In the genomic region with DNA sequence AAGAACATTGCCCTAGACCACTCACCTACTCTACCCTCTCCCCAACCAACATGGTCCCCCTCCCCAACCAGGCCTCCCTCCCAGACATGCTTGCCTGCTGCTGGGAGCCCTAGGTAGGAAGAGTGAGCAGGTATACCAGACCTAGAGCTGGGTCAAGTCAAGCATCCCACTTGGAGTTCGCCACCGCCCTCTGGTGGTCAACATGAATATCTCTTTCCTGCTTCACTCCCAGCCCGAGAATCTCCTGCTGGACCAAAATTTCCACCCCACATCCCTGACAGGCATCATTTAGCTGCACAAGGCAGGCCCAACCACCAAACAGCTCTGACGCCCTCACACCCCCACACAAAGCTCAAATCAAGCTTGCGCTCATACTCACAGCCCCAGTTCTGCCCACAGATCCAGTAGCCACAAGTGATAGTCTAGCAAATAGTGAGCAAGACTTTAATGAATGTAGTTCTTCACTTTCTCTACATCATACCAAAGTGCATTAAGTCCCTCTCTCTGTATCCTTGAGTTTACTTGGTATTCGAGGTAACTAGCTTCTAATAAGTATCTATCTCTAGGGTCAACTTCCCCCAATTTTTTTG, we compare ENCODE assay signal across 8 cellular contexts.
DNase-seq lines count a peak whose midpoint lies in the region; ATAC-seq lines count a peak whose summit lies in the region.

No MANE protein-coding gene starts in this region.

- no peak overlapping the region for H3K23ac ChIP-seq in mesendoderm (ENCODE audit: low read length)

- peaks cover 2% of the 10 kb centered on the region for H3K27me3 Mint-ChIP-seq in activated CD8-positive, alpha-beta T cell treated with anti-CD3 and anti-CD28 coated beads, Interleukin-2, amount 10 ng/mL, durations not matched to agents 7 days and 5 days (ENCODE audit: low read depth)
- peaks cover 5 to 34% of the 10 kb centered on the region in 2 donors for H3K27me3 Mint-ChIP-seq in effector memory CD8-positive, alpha-beta T cell

- no peaks in the 10 kb centered on the region for H3K4me1 Mint-ChIP-seq in activated CD8-positive, alpha-beta T cell treated with anti-CD3 and anti-CD28 coated beads, Interleukin-2, amount 10 ng/mL, durations not matched to agents 7 days and 5 days (ENCODE audit: low read depth)
- peaks cover 3 to 4% of the 10 kb centered on the region in 2 donors for H3K4me1 Mint-ChIP-seq in effector memory CD8-positive, alpha-beta T cell (ENCODE audit: low read depth in 2 of 2)

- H3K56ac ChIP-seq in mesendoderm (ENCODE audit: low read length), result no peak overlapping the region

- no peak overlapping the region for H3K18ac ChIP-seq in mesendoderm (ENCODE audit: low read length)

- H3K4me1 ChIP-seq in mesendoderm (ENCODE audit: control insufficient read depth, low read depth, low read length), result no peaks in the 10 kb centered on the region

- H3K27ac ChIP-seq in mesendoderm (ENCODE audit: low read depth, low read length), result no peak overlapping the region

- no peaks in the 10 kb centered on the region for H3K36me3 ChIP-seq in mesendoderm (ENCODE audit: control insufficient read depth, insufficient read depth, low read length)

- no peak overlapping the region for H2BK5ac ChIP-seq in mesendoderm (ENCODE audit: low read length)

- no peaks in the 10 kb centered on the region for H3K36me3 Mint-ChIP-seq in activated CD8-positive, alpha-beta T cell treated with anti-CD3 and anti-CD28 coated beads, Interleukin-2, amount 10 ng/mL, durations not matched to agents 7 days and 5 days (ENCODE audit: low read depth)
- no peaks in the 10 kb centered on the region for H3K36me3 Mint-ChIP-seq in effector memory CD8-positive, alpha-beta T cell (ENCODE audit: insufficient read depth)

- H3K27me3 ChIP-seq in mesendoderm (ENCODE audit: insufficient read depth, low read length, poor library complexity), result no peaks in the 10 kb centered on the region

- H3K79me1 ChIP-seq in mesendoderm (ENCODE audit: low read length), result no peaks in the 10 kb centered on the region

- no peak overlapping the region for H2BK120ac ChIP-seq in mesendoderm (ENCODE audit: low read depth, low read length)

- POLR2A ChIA-PET in activated CD8-positive, alpha-beta T cell treated with anti-CD3 and anti-CD28 coated beads, Interleukin-2, amount 10 ng/mL, durations not matched to agents 7 days and 5 days (lab: Charles Lee), result interaction anchor here (0.5 to 1.1 kb wide), 2 partner anchors 80 to 96 kb away, joined by 3 to 5 read pairs; no protein-coding TSS in a partner anchor

- no peak overlapping the region for H3K9ac ChIP-seq in mesendoderm (ENCODE audit: low read length)

- no peak overlapping the region for H3K4me3 Mint-ChIP-seq in activated CD8-positive, alpha-beta T cell treated with anti-CD3 and anti-CD28 coated beads, Interleukin-2, amount 10 ng/mL, durations not matched to agents 7 days and 5 days
- H3K4me3 Mint-ChIP-seq in effector memory CD8-positive, alpha-beta T cell, result no peak overlapping the region

- peak; percentile 56 for ATAC-seq in HG03045 (IDR thresholded peaks at IDR 0.05; ENCODE audit: unreplicated experiment)
- peak; percentile 81 for ATAC-seq in activated CD8-positive, alpha-beta T cell treated with anti-CD3 and anti-CD28 coated beads, Interleukin-2, amount 10 ng/mL, durations not matched to agents 7 days and 5 days
- ATAC-seq in effector memory CD8-positive, alpha-beta T cell (replicated peaks), result peak; percentile 63

- H3K4me2 ChIP-seq in mesendoderm (ENCODE audit: low read length), result no peak overlapping the region

- H3K79me2 ChIP-seq in mesendoderm (ENCODE audit: control insufficient read depth, insufficient read depth, low read length), result no peaks in the 10 kb centered on the region

- H4K5ac ChIP-seq in mesendoderm (ENCODE audit: low read length), result no peak overlapping the region

- no CpG with 5 or more reads among the region's 6 CpGs for WGBS in mesendoderm (ENCODE audit: extremely low coverage, insufficient coverage, low lambda C conversion rate)

- CTCF ChIA-PET in activated CD8-positive, alpha-beta T cell treated with anti-CD3 and anti-CD28 coated beads, Interleukin-2, amount 10 ng/mL, durations not matched to agents 7 days and 5 days (lab: Charles Lee), result interaction anchor here (0.7 to 9.3 kb wide), 22 partner anchors 10 to 168 kb away, joined by 3 to 195 read pairs (median 4); no protein-coding TSS in a partner anchor

- H2AK5ac ChIP-seq in mesendoderm (ENCODE audit: low read length), result no peak overlapping the region

- H3K9me3 Mint-ChIP-seq in activated CD8-positive, alpha-beta T cell treated with anti-CD3 and anti-CD28 coated beads, Interleukin-2, amount 10 ng/mL, durations not matched to agents 7 days and 5 days (ENCODE audit: insufficient read depth), result no peaks in the 10 kb centered on the region
- no peaks in the 10 kb centered on the region for H3K9me3 Mint-ChIP-seq in effector memory CD8-positive, alpha-beta T cell

- no peak overlapping the region for H3K27ac Mint-ChIP-seq in activated CD8-positive, alpha-beta T cell treated with anti-CD3 and anti-CD28 coated beads, Interleukin-2, amount 10 ng/mL, durations not matched to agents 7 days and 5 days
- no peak overlapping the region for H3K27ac Mint-ChIP-seq in effector memory CD8-positive, alpha-beta T cell

- DNase-seq in Daoy (ENCODE audit: low read depth) (peak; percentile 72), NCI-H526 (lab: John Stamatoyannopoulos, UW) (peak; percentile 32 to 84), mesendoderm (peak; percentile 88), KG1 (lab: John Stamatoyannopoulos, UW) (no peak)
- DNase-seq in activated CD8-positive, alpha-beta T cell treated with anti-CD3 and anti-CD28 coated beads, Interleukin-2, amount 10 ng/mL, durations not matched to agents 7 days and 5 days, result peak; percentile 81
- peak; percentile 32 to 44 (median 36) for DNase-seq in effector memory CD8-positive, alpha-beta T cell
- peak; percentile 45 to 49 for DNase-seq in stimulated activated CD8-positive, alpha-beta memory T cell treated with anti-CD3 and anti-CD28 coated beads, Interleukin-2, amount 100 ng/mL, for 48 hours (ENCODE audit: low read depth in 2 of 2)

- no peak overlapping the region for H3K4ac ChIP-seq in mesendoderm (ENCODE audit: low read depth, low read length)

- H4K8ac ChIP-seq in mesendoderm (ENCODE audit: low read depth, low read length), result no peak overlapping the region

- H2BK15ac ChIP-seq in mesendoderm (replicated peaks; ENCODE audit: low read depth), result no peak overlapping the region

- H3K4me3 ChIP-seq in mesendoderm (ENCODE audit: low read length), result no peak overlapping the region
